Comparison of ENCODE assay signal across 1 cellular context in the genomic region with DNA sequence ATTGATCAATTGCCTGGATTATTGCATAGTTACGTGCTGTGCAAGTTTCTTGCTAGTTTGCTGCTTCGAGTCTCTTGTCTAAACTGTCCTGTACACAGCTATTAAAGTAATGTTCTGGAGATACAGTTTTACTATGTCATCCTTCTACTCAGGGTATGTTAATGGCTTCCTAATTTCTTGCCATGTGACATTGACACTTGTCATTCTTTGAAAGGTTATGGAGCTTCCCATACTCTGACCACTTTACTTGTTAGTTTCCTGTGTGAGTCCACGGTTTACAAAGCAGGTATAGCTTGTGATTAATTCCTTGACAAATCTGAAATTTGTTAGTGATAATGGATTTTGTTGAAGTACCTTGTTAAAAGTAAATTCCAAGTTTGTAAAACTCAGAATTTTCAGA.
TF ChIP-seq lines count a peak whose summit lies in the region.

No MANE protein-coding gene starts in this region.

TF ChIP-seq in H1, 55 proteins besides CTCF, POLR2A, EP300 and RAD21:
- TF ChIP-seq FOSL1 (IDR thresholded peaks at IDR 0.05; ENCODE audit: insufficient read depth, low read depth, low read length) (no peak), NRF1 (IDR thresholded peaks at IDR 0.05; ENCODE audit: low read depth, low read length) (no peak), CREB1 (IDR thresholded peaks at IDR 0.05) (no peak), JUN (IDR thresholded peaks at IDR 0.05; ENCODE audit: low read depth, low read length) (no peak), EGR1 (IDR thresholded peaks at IDR 0.05; ENCODE audit: borderline replicate concordance, low read depth, low read length) (no peak), CTBP2 (IDR thresholded peaks at IDR 0.05; ENCODE audit: borderline replicate concordance, insufficient read depth, insufficient read length, low read length) (no peak), BACH1 (IDR thresholded peaks at IDR 0.05; ENCODE audit: low read length) (no peak)
